Comparison of ENCODE assay signal across 18 cellular contexts in the genomic region with DNA sequence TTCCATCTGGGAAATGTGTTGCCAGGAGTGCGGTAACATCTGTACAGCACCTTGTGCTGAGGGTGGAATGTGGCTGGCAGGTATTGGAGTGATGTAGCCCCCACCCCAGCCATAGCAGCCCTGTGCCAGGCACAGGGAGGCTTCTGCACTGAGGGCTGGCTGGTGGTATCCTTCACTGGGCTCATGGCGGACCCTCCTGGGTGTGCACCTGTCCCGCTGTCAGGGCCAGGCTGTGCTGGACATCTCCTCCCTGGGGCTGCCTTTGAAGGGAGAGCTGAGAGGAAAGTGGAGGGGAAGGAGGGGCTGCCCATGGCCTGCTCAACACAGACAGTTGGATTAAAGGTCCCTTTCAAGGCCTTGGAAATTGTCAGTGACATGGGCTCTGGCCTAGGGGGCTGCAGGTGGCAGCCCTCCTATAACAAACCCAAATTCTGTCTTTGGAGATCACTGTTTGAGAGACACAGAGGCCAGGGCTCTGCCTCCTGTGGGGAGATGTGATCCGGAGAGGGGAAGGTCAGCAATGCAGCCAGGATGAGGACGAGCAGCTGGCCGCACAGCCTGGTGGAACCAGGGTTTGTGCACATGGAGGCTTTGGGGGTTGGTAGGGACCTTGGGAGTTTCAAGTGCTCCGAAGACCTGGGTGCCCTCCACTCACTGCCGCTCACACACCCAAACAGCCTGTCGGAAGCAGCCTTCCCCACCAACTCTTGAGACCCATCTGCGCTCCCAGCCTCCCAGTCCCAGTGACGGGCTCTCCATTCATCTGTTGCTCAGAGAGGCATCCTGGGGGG. TPM values are rescaled to one million over a fixed set of nuclear protein-coding genes. Genes with fewer than 3 reads are reported as not detected.
DNase-seq lines count a peak whose midpoint lies in the region; ATAC-seq, FAIRE-seq and TF ChIP-seq lines count a peak whose summit lies in the region.
"Had no signal": no experiment of that assay in that cellular context is flagged by ENCODE, and none has a peak within 500 bp of the region (broad histone marks: within the 10 kb centered on the region; RNA-seq: fewer than 3 reads in every experiment).

No MANE protein-coding gene starts in this region.

- no peak overlapping the region for H2BK120ac ChIP-seq in trophoblast cell (ENCODE audit: insufficient read depth, low read length, poor library complexity)

- no peak overlapping the region for H4K8ac ChIP-seq in trophoblast cell (ENCODE audit: low read depth, low read length)

- no peaks in the 10 kb centered on the region for H3K79me1 ChIP-seq in trophoblast cell (ENCODE audit: low read length)

- H3K27me3 ChIP-seq in bronchial epithelial cell (ENCODE audit: control insufficient read depth, insufficient read depth, low read length) (peaks cover 1% of the 10 kb centered on the region), upper lobe of right lung (no peaks in the 10 kb centered on the region), trophoblast cell (ENCODE audit: insufficient read depth, low read length) (no peaks in the 10 kb centered on the region)

- H3K4me1 ChIP-seq in upper lobe of right lung (peaks cover 11% of the 10 kb centered on the region), trophoblast cell (ENCODE audit: control insufficient read depth in 1 of 2, insufficient read depth in 2 of 2, low read length in 2 of 2) (no peaks in the 10 kb centered on the region)
- H3K4me1 ChIP-seq: HAP-1 had no signal

- TF ChIP-seq CTCF in bronchial epithelial cell (IDR thresholded peaks at IDR 0.05; ENCODE audit: insufficient read depth, low read length, severe bottlenecking) (no peak), neural crest cell (conservative IDR thresholded peaks at IDR 0.05) (no peak), upper lobe of right lung (IDR thresholded peaks at IDR 0.05) (no peak)

- peak; percentile 40 for FAIRE-seq in bronchial epithelial cell (lab: Jason Lieb, UNC)
- FAIRE-seq: D721Med, H1, HTR-8/SVneo had no signal

- no peak overlapping the region for H4K12ac ChIP-seq in trophoblast cell (ENCODE audit: low read depth, low read length)

- no peaks in the 10 kb centered on the region for H3K9me3 Mint-ChIP-seq in neural crest cell
- H3K9me3 Mint-ChIP-seq: CD8-positive, alpha-beta T cell had no signal

- no peak overlapping the region for H3K4me3 ChIP-seq in bronchial epithelial cell (ENCODE audit: low read depth, low read length)
- no peak overlapping the region for H3K4me3 ChIP-seq in upper lobe of right lung
- no peak overlapping the region for H3K4me3 ChIP-seq in trophoblast cell (ENCODE audit: low read depth, low read length)
- H3K4me3 ChIP-seq: HAP-1 had no signal

- H2AK5ac ChIP-seq in trophoblast cell (ENCODE audit: low read length) = no peak overlapping the region

- H3K4me3 Mint-ChIP-seq in neural crest cell = no peak overlapping the region
- H3K4me3 Mint-ChIP-seq: CD14-positive monocyte; CD8-positive, alpha-beta T cell had no signal

- H3K9me3 ChIP-seq in upper lobe of right lung (no peaks in the 10 kb centered on the region), trophoblast cell (ENCODE audit: insufficient read depth, low read depth, low read length) (peaks cover 3% of the 10 kb centered on the region)
- H3K9me3 ChIP-seq: HAP-1 had no signal

- no peak overlapping the region for H3K4me2 ChIP-seq in trophoblast cell (ENCODE audit: low read length)

- no peak overlapping the region for H3K14ac ChIP-seq in trophoblast cell (ENCODE audit: low read length)

- H3K27ac ChIP-seq in upper lobe of right lung = no peak overlapping the region
- no peak overlapping the region for H3K27ac ChIP-seq in trophoblast cell (ENCODE audit: low read depth, low read length)
- H3K27ac ChIP-seq: 22Rv1 had no signal

- no peak overlapping the region for H3K23ac ChIP-seq in trophoblast cell (ENCODE audit: low read length)

- H2BK5ac ChIP-seq in trophoblast cell (ENCODE audit: low read depth, low read length, poor library complexity) = no peak overlapping the region

- H3K4ac ChIP-seq in trophoblast cell (ENCODE audit: low read depth, low read length) = no peak overlapping the region

- no peak overlapping the region for H3K9ac ChIP-seq in trophoblast cell (ENCODE audit: low read length)

- no peaks in the 10 kb centered on the region for H3K27me3 Mint-ChIP-seq in neural crest cell (ENCODE audit: low read depth)

- H3K18ac ChIP-seq in trophoblast cell (ENCODE audit: low read length) = no peak overlapping the region

- DNase-seq in DMS 273 (lab: John Stamatoyannopoulos, UW; ENCODE audit: unreplicated experiment) (peak; percentile 36), DMS 273 treated with DMSO at 0.1 percent for 48 hours (lab: John Stamatoyannopoulos, UW) (no peak), bronchial epithelial cell (ENCODE audit: low read depth) (no peak), neural crest cell (ENCODE audit: low read depth, low spot score) (no peak), upper lobe of right lung (peak; percentile 45), trophoblast cell (no peak), T-helper 2 cell (no peak), NCI-H510A (lab: John Stamatoyannopoulos, UW) (no peak)
- DNase-seq: CD8-positive, alpha-beta T cell; COR-L47; DMS53; GF-D8 had no signal

- no peak for ATAC-seq in upper lobe of right lung
- ATAC-seq: CD8-positive, alpha-beta T cell had no signal

- peaks cover 36% of the 10 kb centered on the region for H3K4me1 Mint-ChIP-seq in neural crest cell
- H3K4me1 Mint-ChIP-seq: CD14-positive monocyte had no signal

- intact Hi-C loops in upper lobe of right lung (cut with DNase I) = no loop called here

- WGBS in trophoblast cell (ENCODE audit: extremely low coverage, insufficient coverage, insufficient read length) = no CpG with 5 or more reads among the region's 11 CpGs

- peak overlapping the region; percentile 16 for H3K27ac Mint-ChIP-seq in neural crest cell (ENCODE audit: unreplicated experiment)
- H3K27ac Mint-ChIP-seq: CD14-positive monocyte; CD8-positive, alpha-beta T cell had no signal

- no peaks in the 10 kb centered on the region for H3K79me2 ChIP-seq in trophoblast cell (ENCODE audit: control insufficient read depth, insufficient read depth, low read length, poor library complexity)

- peaks cover 6% of the 10 kb centered on the region for H3K36me3 Mint-ChIP-seq in neural crest cell (ENCODE audit: low read depth)
- H3K36me3 Mint-ChIP-seq: CD14-positive monocyte had no signal

- no peak overlapping the region for H2AFZ ChIP-seq in trophoblast cell (ENCODE audit: insufficient read depth, low read length, poor library complexity)

- H2BK12ac ChIP-seq in trophoblast cell (ENCODE audit: low read length) = no peak overlapping the region

- no peaks in the 10 kb centered on the region for H3K36me3 ChIP-seq in bronchial epithelial cell (ENCODE audit: control insufficient read depth, insufficient read depth, low read length)
- H3K36me3 ChIP-seq in upper lobe of right lung = no peaks in the 10 kb centered on the region
- peaks cover 2% of the 10 kb centered on the region in 2 experiments for H3K36me3 ChIP-seq in trophoblast cell (ENCODE audit: control insufficient read depth in 1 of 2, insufficient read depth in 2 of 2, low read length in 2 of 2)
- H3K36me3 ChIP-seq: HAP-1 had no signal

- no peak overlapping the region for H4K91ac ChIP-seq in trophoblast cell (ENCODE audit: low read depth, low read length)

RNA-seq across cellular contexts. Expression of a gene that starts 22.8 kb away (rescaled TPM):
- total RNA-seq in bronchial epithelial cell (under 0.01 TPM in 2 replicates), neural crest cell (49.8 and 54.7 TPM in 2 replicates), upper lobe of right lung (47.2 TPM)
- polyA plus RNA-seq in trophoblast cell (2013) = 4.0 and 4.5 TPM in 2 replicates
- polyA plus RNA-seq: CD14-positive monocyte had no signal

Comparison
In these comparisons a context has a peak if more than half of its experiments do, and no peak if none do; other contexts are left out.
1. DNase-seq: peak in DMS 273 (single experiment) and upper lobe of right lung (single experiment); none in DMS 273 treated with DMSO at 0.1 percent for 48 hours (single experiment), bronchial epithelial cell (single experiment), neural crest cell (single experiment), trophoblast cell (0 of 2), T-helper 2 cell (0 of 5) and NCI-H510A (single experiment).
2. RNA of a gene that starts 22.8 kb away (total RNA-seq): 49.8 to 54.7 TPM in neural crest cell and 47.2 TPM in upper lobe of right lung (single experiment); under 0.01 TPM in bronchial epithelial cell; every median in the first group is over 10 times any median in the second.